ENCODE assay signal across 8 cellular contexts in genomic region chr22:21568207-21569075, GRCh38. TPM values are rescaled to one million over a fixed set of nuclear protein-coding genes. Genes with fewer than 3 reads are reported as not detected.
DNase-seq lines count a peak whose midpoint lies in the region; ATAC-seq, FAIRE-seq and TF ChIP-seq lines count a peak whose summit lies in the region.

No MANE protein-coding gene starts in this region.

- H3K4me3 ChIP-seq in coronary artery, result peak overlapping the region; percentile 81
- peak overlapping the region; percentile 97 for H3K4me3 ChIP-seq in mesendoderm (ENCODE audit: low read length)
- H3K4me3 ChIP-seq in tibial nerve, result peak overlapping the region; percentile 76 to 97 (median 88)

- H2AK5ac ChIP-seq in mesendoderm (ENCODE audit: low read length), result no peak overlapping the region

- H3K79me1 ChIP-seq in mesendoderm (ENCODE audit: low read length), result peaks cover 2% of the 10 kb centered on the region

- TF ChIP-seq POLR2A in tibial nerve (IDR thresholded peaks at IDR 0.05) (no peak), GM12892 (IDR thresholded peaks at IDR 0.05; ENCODE audit: low read depth, low read length) (no peak)

- no peak overlapping the region for H2BK15ac ChIP-seq in mesendoderm (replicated peaks; ENCODE audit: low read depth)

- peak overlapping the region; percentile 93 for H2BK120ac ChIP-seq in mesendoderm (ENCODE audit: low read depth, low read length)

- H3K4ac ChIP-seq in mesendoderm (ENCODE audit: low read depth, low read length), result peak overlapping the region; percentile 100

- H3K18ac ChIP-seq in mesendoderm (ENCODE audit: low read length), result peak overlapping the region; percentile 100

- peak overlapping the region; percentile 90 for H2BK5ac ChIP-seq in mesendoderm (ENCODE audit: low read length)

- H3K79me2 ChIP-seq in mesendoderm (ENCODE audit: control insufficient read depth, insufficient read depth, low read length), result peaks cover 56% of the 10 kb centered on the region

- H3K23ac ChIP-seq in mesendoderm (ENCODE audit: low read length), result no peak overlapping the region

- peaks cover 9% of the 10 kb centered on the region for H3K4me1 ChIP-seq in mesendoderm (ENCODE audit: control insufficient read depth, low read depth, low read length)
- peaks cover 4 to 48% (median 21%) of the 10 kb centered on the region in 4 donors for H3K4me1 ChIP-seq in tibial nerve

- H4K5ac ChIP-seq in mesendoderm (ENCODE audit: low read length), result no peak overlapping the region

- H3K4me2 ChIP-seq in mesendoderm (ENCODE audit: low read length), result peak overlapping the region; percentile 80

- H3K9ac ChIP-seq in mesendoderm (ENCODE audit: low read length), result peak overlapping the region; percentile 99

- H3K27me3 ChIP-seq in mesendoderm (ENCODE audit: insufficient read depth, low read length, poor library complexity), result no peaks in the 10 kb centered on the region
- H3K27me3 ChIP-seq in tibial nerve, result no peaks in the 10 kb centered on the region

- no peak overlapping the region for H4K8ac ChIP-seq in mesendoderm (ENCODE audit: low read depth, low read length)

- TF ChIP-seq CTCF in coronary artery (IDR thresholded peaks at IDR 0.05) (no peak), tibial nerve (IDR thresholded peaks at IDR 0.05) (no peak)

- H3K27ac ChIP-seq in coronary artery (peak overlapping the region; percentile 86 to 89), mesendoderm (ENCODE audit: low read depth, low read length) (peak overlapping the region; percentile 93), tibial nerve (peak overlapping the region; percentile 89 to 98 (median 92))

- no CpG with 5 or more reads among the region's 34 CpGs for whole genome bisulfite sequencing in mesendoderm (ENCODE audit: extremely low coverage, insufficient coverage, low lambda C conversion rate)
- 2% methylated on average over 27 of the region's 34 CpGs for WGBS in tibial nerve, 2 donors

- peak; percentile 25 for ATAC-seq in HG02588 (IDR thresholded peaks at IDR 0.05; ENCODE audit: unreplicated experiment)

- H3K9me3 ChIP-seq in tibial nerve, result no peaks in the 10 kb centered on the region

- no peaks in the 10 kb centered on the region for H3K36me3 ChIP-seq in mesendoderm (ENCODE audit: control insufficient read depth, insufficient read depth, low read length)
- H3K36me3 ChIP-seq in tibial nerve, result no peaks in the 10 kb centered on the region

- TF ChIP-seq EP300 in tibial nerve (IDR thresholded peaks at IDR 0.05), result no peak

- FAIRE-seq in GM12892 (lab: Jason Lieb, UNC), result no peak

- DNase-seq in ELF-1 (ENCODE audit: low read depth, low spot score) (peak; percentile 39), SW480 (ENCODE audit: low spot score) (peak; percentile 17), coronary artery (ENCODE audit: low spot score) (no peak), mesendoderm (peak; percentile 80), tibial nerve (ENCODE audit: low spot score in 2 of 2) (no peak), germinal center (ENCODE audit: low spot score) (no peak), GM12892 (ENCODE audit: insufficient read length) (no peak)

- H3K56ac ChIP-seq in mesendoderm (ENCODE audit: low read length), result peak overlapping the region; percentile 99

RNA-seq across cellular contexts. Expression of gene UBE2L3, which starts 0.9 kb away (rescaled TPM):
- polyA plus RNA-seq in mesendoderm (2013, experiment 1 of 2), result 139 TPM
- 141 TPM for polyA plus RNA-seq in mesendoderm (2013, experiment 2 of 2)
- 10 to 100 TPM; 32.0 to 45.0 (median 37.8) TPM for total RNA-seq in tibial nerve
- 56.4 TPM for polyA plus RNA-seq in GM12892 (2012; ENCODE audit: missing spikeins)

RNA-seq across cellular contexts. Expression of gene RIMBP3C, which starts 17.2 kb away (rescaled TPM):
- polyA plus RNA-seq in mesendoderm (2013, experiment 1 of 2), result 0.17 TPM
- polyA plus RNA-seq in mesendoderm (2013, experiment 2 of 2), result 0.08 TPM
- under 1 TPM; under 0.01 to 0.59 (median 0.25) TPM for total RNA-seq in tibial nerve
- polyA plus RNA-seq in GM12892 (2012; ENCODE audit: missing spikeins), result 0.06 TPM

Comparison
In these comparisons a context has a peak if more than half of its experiments do, and no peak if none do; other contexts are left out.
1. DNase-seq: peak in ELF-1 (single experiment), SW480 (single experiment) and mesendoderm (single experiment); none in coronary artery (single experiment), tibial nerve (0 of 2), germinal center (single experiment) and GM12892 (single experiment).
2. Peak in every context shown above with its lines, with median percentiles within 50 percentile points of each other: H3K27ac ChIP-seq and H3K4me3 ChIP-seq.